In the genomic region with DNA sequence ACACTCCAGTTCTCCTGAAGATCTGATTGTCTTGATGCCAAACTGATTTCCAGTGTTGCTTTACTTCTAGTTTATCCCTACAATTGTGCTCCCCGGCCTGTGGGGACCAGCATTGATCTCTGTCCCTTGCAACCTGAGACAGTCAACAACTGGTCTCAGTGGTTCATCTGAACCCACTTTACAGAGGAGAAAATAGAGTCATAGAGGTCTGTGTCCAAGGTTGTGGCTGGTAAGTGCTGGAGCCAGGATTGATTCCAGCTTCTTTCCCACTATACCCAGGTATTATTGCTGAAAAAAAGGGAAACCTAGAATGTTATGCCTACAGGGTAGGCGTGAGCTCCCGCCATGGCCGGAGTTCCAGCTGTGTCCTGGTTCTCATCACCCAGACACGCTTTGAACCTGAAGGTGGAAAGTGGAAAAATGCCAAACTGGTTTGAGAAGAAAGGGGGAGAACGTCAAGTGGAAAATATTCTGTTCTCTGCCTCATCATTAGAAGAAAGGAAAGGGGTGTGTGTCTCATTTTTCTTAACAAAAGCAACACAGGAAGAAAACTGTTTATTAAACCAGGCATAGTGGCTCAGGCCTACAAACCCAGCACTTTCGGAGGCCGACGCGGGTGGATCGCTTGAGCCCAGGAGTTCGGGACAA, we compare ENCODE assay signal across 12 cellular contexts.
A peak's percentile ranks its signal among the peaks of the same experiment; 100 is the strongest.
DNase-seq lines count a peak whose midpoint lies in the region; ATAC-seq and TF ChIP-seq lines count a peak whose summit lies in the region.
"Had no signal": no experiment of that assay in that cellular context is flagged by ENCODE, and none has a peak within 500 bp of the region (broad histone marks: within the 10 kb centered on the region; RNA-seq: fewer than 3 reads in every experiment).

No MANE protein-coding gene starts in this region.

- TF ChIP-seq CTCF in sigmoid colon (IDR thresholded peaks at IDR 0.05) (no peak), foreskin keratinocyte (conservative IDR thresholded peaks at IDR 0.05) (no peak), brain microvascular endothelial cell (IDR thresholded peaks at IDR 0.05; ENCODE audit: low read depth, low read length, missing control alignments) (no peak)

- intact Hi-C loops in sigmoid colon (cut with DNase I) = no loop called here

- H3K9me3 ChIP-seq in T-helper 17 cell (ENCODE audit: control insufficient read depth, low read length, poor library complexity, severe bottlenecking) (no peaks in the 10 kb centered on the region), sigmoid colon (no peaks in the 10 kb centered on the region)
- H3K9me3 ChIP-seq: HAP-1, thoracic aorta had no signal

- peak overlapping the region; percentile 76 to 87 (median 81) for H3K27ac ChIP-seq in sigmoid colon
- H3K27ac ChIP-seq in foreskin keratinocyte = no peak overlapping the region
- H3K27ac ChIP-seq in brain microvascular endothelial cell = no peak overlapping the region
- H3K27ac ChIP-seq: thoracic aorta had no signal

- H3K27ac Mint-ChIP-seq in T-helper 2 cell treated with Interferon-gamma antibody and Interleukin-4, amounts not matched to agents 5 μg/mL and 100 μg/mL, for 36 hours = peak overlapping the region; percentile 63
- peak overlapping the region; percentile 98 for H3K27ac Mint-ChIP-seq in T-helper 17 cell
- H3K27ac Mint-ChIP-seq in effector memory CD8-positive, alpha-beta T cell = peak overlapping the region; percentile 99

- H3K4me3 ChIP-seq in sigmoid colon (no peak overlapping the region), brain microvascular endothelial cell (ENCODE audit: low read depth, low read length) (no peak overlapping the region)
- H3K4me3 ChIP-seq: HAP-1, thoracic aorta had no signal

- TF ChIP-seq POLR2A in sigmoid colon (IDR thresholded peaks at IDR 0.05) = no peak

- in situ Hi-C loops in brain microvascular endothelial cell (cut with HindIII; ENCODE audit: low pct_ligation_motif_present, low sequenced_read_pairs) = no loop called here

- no peaks in the 10 kb centered on the region for H3K9me3 Mint-ChIP-seq in T-helper 2 cell treated with Interferon-gamma antibody and Interleukin-4, amounts not matched to agents 5 μg/mL and 100 μg/mL, for 36 hours
- no peaks in the 10 kb centered on the region for H3K9me3 Mint-ChIP-seq in effector memory CD8-positive, alpha-beta T cell

- no peaks in the 10 kb centered on the region for H3K36me3 ChIP-seq in sigmoid colon
- no peaks in the 10 kb centered on the region for H3K36me3 ChIP-seq in brain microvascular endothelial cell (replicated peaks)
- H3K36me3 ChIP-seq: HAP-1, thoracic aorta had no signal

- H3K4me1 ChIP-seq in sigmoid colon = peaks cover 0 to 22% (median 19%) of the 10 kb centered on the region in 4 donors
- H3K4me1 ChIP-seq in foreskin keratinocyte = no peaks in the 10 kb centered on the region
- H3K4me1 ChIP-seq: HAP-1 had no signal

- H3K4me3 Mint-ChIP-seq in T-helper 2 cell treated with Interferon-gamma antibody and Interleukin-4, amounts not matched to agents 5 μg/mL and 100 μg/mL, for 36 hours = peak overlapping the region; percentile 36
- peak overlapping the region; percentile 82 for H3K4me3 Mint-ChIP-seq in T-helper 17 cell
- peak overlapping the region; percentile 79 to 80 for H3K4me3 Mint-ChIP-seq in effector memory CD8-positive, alpha-beta T cell

- DNase-seq in T-helper 2 cell treated with Interferon-gamma antibody and Interleukin-4, amounts not matched to agents 5 μg/mL and 100 μg/mL, for 36 hours (ENCODE audit: low spot score) = no peak
- DNase-seq in T-helper 2 cell (no peak), T-helper 17 cell (no peak), sigmoid colon (peak; percentile 89), foreskin keratinocyte (no peak), brain microvascular endothelial cell (no peak)
- DNase-seq in effector memory CD8-positive, alpha-beta T cell = no peak
- DNase-seq: Calu3, NCI-H2171 had no signal

- peaks cover 16% of the 10 kb centered on the region for H3K27me3 Mint-ChIP-seq in T-helper 2 cell treated with Interferon-gamma antibody and Interleukin-4, amounts not matched to agents 5 μg/mL and 100 μg/mL, for 36 hours (ENCODE audit: low read depth)
- H3K27me3 Mint-ChIP-seq in T-helper 17 cell = peaks cover 3% of the 10 kb centered on the region
- H3K27me3 Mint-ChIP-seq in effector memory CD8-positive, alpha-beta T cell = no peaks in the 10 kb centered on the region

- no peaks in the 10 kb centered on the region for H3K27me3 ChIP-seq in sigmoid colon
- no peaks in the 10 kb centered on the region for H3K27me3 ChIP-seq in foreskin keratinocyte
- H3K27me3 ChIP-seq in brain microvascular endothelial cell (replicated peaks) = no peaks in the 10 kb centered on the region

- H3K36me3 Mint-ChIP-seq in T-helper 2 cell treated with Interferon-gamma antibody and Interleukin-4, amounts not matched to agents 5 μg/mL and 100 μg/mL, for 36 hours (ENCODE audit: low read depth) = no peaks in the 10 kb centered on the region
- H3K36me3 Mint-ChIP-seq in T-helper 17 cell (ENCODE audit: low read depth) = peaks cover 2% of the 10 kb centered on the region
- peaks cover 5% of the 10 kb centered on the region for H3K36me3 Mint-ChIP-seq in effector memory CD8-positive, alpha-beta T cell (ENCODE audit: insufficient read depth)

- TF ChIP-seq EP300 in sigmoid colon (IDR thresholded peaks at IDR 0.05) = peak; percentile 59 to 91 (median 82)

- 80 to 84% methylated on average over 12 of the region's 12 CpGs for WGBS in sigmoid colon, 2 donors

- ATAC-seq in T-helper 17 cell = no peak
- no peak for ATAC-seq in effector memory CD8-positive, alpha-beta T cell (replicated peaks)
- ATAC-seq in HG02840 (IDR thresholded peaks at IDR 0.05; ENCODE audit: low FRiP score, unreplicated experiment) = no peak
- ATAC-seq in foreskin keratinocyte = no peak

- peaks cover 35% of the 10 kb centered on the region for H3K4me1 Mint-ChIP-seq in T-helper 2 cell treated with Interferon-gamma antibody and Interleukin-4, amounts not matched to agents 5 μg/mL and 100 μg/mL, for 36 hours (ENCODE audit: low read depth)
- H3K4me1 Mint-ChIP-seq in T-helper 17 cell = peaks cover 40% of the 10 kb centered on the region
- peaks cover 28% of the 10 kb centered on the region in 2 donors for H3K4me1 Mint-ChIP-seq in effector memory CD8-positive, alpha-beta T cell (ENCODE audit: low read depth in 2 of 2)

Comparison
In these comparisons a context has a peak if more than half of its experiments do, and no peak if none do; other contexts are left out.
1. H3K27ac ChIP-seq: peak in sigmoid colon (4 of 4); none in foreskin keratinocyte (single experiment) and brain microvascular endothelial cell (single experiment).
2. Peak in every context shown above with its lines, with median percentiles within 50 percentile points of each other: H3K27ac Mint-ChIP-seq and H3K4me3 Mint-ChIP-seq.